17 cellular contexts compared by ENCODE assay signal in genomic region chr16:53905028-53905427, GRCh38.
DNase-seq lines count a peak whose midpoint lies in the region; ATAC-seq and TF ChIP-seq lines count a peak whose summit lies in the region.
"Had no signal": no experiment of that assay in that cellular context is flagged by ENCODE, and none has a peak within 500 bp of the region (broad histone marks: within the 10 kb centered on the region; RNA-seq: fewer than 3 reads in every experiment).

No MANE protein-coding gene starts in this region.

- peaks cover 6% of the 10 kb centered on the region for H4K20me1 ChIP-seq in smooth muscle cell (ENCODE audit: low read depth)

- H2AFZ ChIP-seq in smooth muscle cell (ENCODE audit: low read depth) = no peak overlapping the region

- no peak for TF ChIP-seq CTCF in smooth muscle cell (IDR thresholded peaks at IDR 0.05; ENCODE audit: borderline replicate concordance, insufficient read depth, poor library complexity, severe bottlenecking)
- no peak for TF ChIP-seq CTCF in BE2C (IDR thresholded peaks at IDR 0.05; ENCODE audit: low read depth, low read length)
- no peak for TF ChIP-seq CTCF in chondrocyte (IDR thresholded peaks at IDR 0.05)

- no peak overlapping the region for H3K9ac ChIP-seq in smooth muscle cell (ENCODE audit: low read depth)
- H3K9ac ChIP-seq: KMS-11 had no signal

- DNase-seq in activated naive CD8-positive, alpha-beta T cell treated with anti-CD3 and anti-CD28 coated beads, Interleukin-2, amount 10 ng/mL, durations not matched to agents 7 days and 5 days = no peak
- no peak for DNase-seq in activated naive CD8-positive, alpha-beta T cell treated with anti-CD3 and anti-CD28 coated beads, Interleukin-2, amount 50 U/mL, for 24 hours
- peak; percentile 59 for DNase-seq in Jurkat, Clone E6-1 (ENCODE audit: low read depth, low spot score)
- DNase-seq in T-helper 17 cell (no peak), smooth muscle cell (lab: John Stamatoyannopoulos, UW; ENCODE audit: unreplicated experiment) (no peak), BE2C (no peak), chondrocyte (ENCODE audit: low spot score) (no peak)
- DNase-seq: ACHN; H9; MG63; NCI-H1048; NCI-H1436 treated with DMSO at 0.1 percent for 48 hours; NCI-H2029; NK-92 treated with Interleukin-12 subunit alpha and Interleukin-12 subunit beta, amount 100 ng/mL, for 24 hours had no signal

- H3K4me1 ChIP-seq in smooth muscle cell (ENCODE audit: low read depth) = no peaks in the 10 kb centered on the region
- peaks cover 4% of the 10 kb centered on the region; the same call in 1 of the 2 replicates for H3K4me1 ChIP-seq in BE2C

- no peak overlapping the region for H3K4me3 ChIP-seq in Jurkat, Clone E6-1 (ENCODE audit: low read length)
- no peak overlapping the region for H3K4me3 ChIP-seq in smooth muscle cell
- H3K4me3 ChIP-seq in BE2C (ENCODE audit: low read depth, low read length) = no peak overlapping the region
- H3K4me3 ChIP-seq: MG63 had no signal

- POLR2A ChIA-PET in activated naive CD8-positive, alpha-beta T cell treated with anti-CD3 and anti-CD28 coated beads, Interleukin-2, amount 10 ng/mL, durations not matched to agents 7 days and 5 days (lab: Charles Lee) = no interaction called here

- H3K36me3 Mint-ChIP-seq in activated naive CD8-positive, alpha-beta T cell treated with anti-CD3 and anti-CD28 coated beads, Interleukin-2, amount 10 ng/mL, durations not matched to agents 7 days and 5 days = peaks cover 15% of the 10 kb centered on the region
- H3K36me3 Mint-ChIP-seq in activated naive CD8-positive, alpha-beta T cell treated with anti-CD3 and anti-CD28 coated beads, Interleukin-2, amount 50 U/mL, for 24 hours (ENCODE audit: low read depth) = peaks cover 9% of the 10 kb centered on the region
- H3K36me3 Mint-ChIP-seq in T-helper 17 cell (ENCODE audit: low read depth) (peaks cover 19% of the 10 kb centered on the region), chondrocyte (ENCODE audit: low read depth) (peaks cover 4% of the 10 kb centered on the region)

- H3K9me3 ChIP-seq in T-helper 17 cell (ENCODE audit: control insufficient read depth, low read length, poor library complexity, severe bottlenecking) (no peaks in the 10 kb centered on the region), smooth muscle cell (replicated peaks; ENCODE audit: low read depth) (no peaks in the 10 kb centered on the region), BE2C (no peaks in the 10 kb centered on the region)
- H3K9me3 ChIP-seq: MG63 had no signal

- H3K27ac ChIP-seq in smooth muscle cell (ENCODE audit: low read depth) = no peak overlapping the region
- H3K27ac ChIP-seq: KMS-11 had no signal

- H3K27me3 ChIP-seq in smooth muscle cell (ENCODE audit: low read depth) = no peaks in the 10 kb centered on the region
- no peaks in the 10 kb centered on the region for H3K27me3 ChIP-seq in BE2C
- H3K27me3 ChIP-seq: MG63 had no signal

- peaks cover 17% of the 10 kb centered on the region for H3K4me1 Mint-ChIP-seq in activated naive CD8-positive, alpha-beta T cell treated with anti-CD3 and anti-CD28 coated beads, Interleukin-2, amount 10 ng/mL, durations not matched to agents 7 days and 5 days
- H3K4me1 Mint-ChIP-seq in activated naive CD8-positive, alpha-beta T cell treated with anti-CD3 and anti-CD28 coated beads, Interleukin-2, amount 50 U/mL, for 24 hours = peaks cover 6% of the 10 kb centered on the region
- H3K4me1 Mint-ChIP-seq in T-helper 17 cell = peaks cover 12% of the 10 kb centered on the region
- H3K4me1 Mint-ChIP-seq in chondrocyte (ENCODE audit: low read depth) = peaks cover 6% of the 10 kb centered on the region
- H3K4me1 Mint-ChIP-seq: CD14-positive monocyte, H9 had no signal

- peaks cover 2% of the 10 kb centered on the region for H3K9me3 Mint-ChIP-seq in activated naive CD8-positive, alpha-beta T cell treated with anti-CD3 and anti-CD28 coated beads, Interleukin-2, amount 10 ng/mL, durations not matched to agents 7 days and 5 days
- no peaks in the 10 kb centered on the region for H3K9me3 Mint-ChIP-seq in activated naive CD8-positive, alpha-beta T cell treated with anti-CD3 and anti-CD28 coated beads, Interleukin-2, amount 50 U/mL, for 24 hours
- H3K9me3 Mint-ChIP-seq in chondrocyte (ENCODE audit: low read depth) = no peaks in the 10 kb centered on the region
- H3K9me3 Mint-ChIP-seq: CD14-positive monocyte, H9 had no signal

- no peaks in the 10 kb centered on the region for H3K79me2 ChIP-seq in smooth muscle cell (ENCODE audit: low read depth)

- H3F3A ChIP-seq in smooth muscle cell (ENCODE audit: low read depth) = no peaks in the 10 kb centered on the region

- no peak overlapping the region for H3K27ac Mint-ChIP-seq in activated naive CD8-positive, alpha-beta T cell treated with anti-CD3 and anti-CD28 coated beads, Interleukin-2, amount 10 ng/mL, durations not matched to agents 7 days and 5 days
- no peak overlapping the region for H3K27ac Mint-ChIP-seq in activated naive CD8-positive, alpha-beta T cell treated with anti-CD3 and anti-CD28 coated beads, Interleukin-2, amount 50 U/mL, for 24 hours
- H3K27ac Mint-ChIP-seq in T-helper 17 cell (peak overlapping the region; percentile 29), chondrocyte (ENCODE audit: unreplicated experiment) (no peak overlapping the region)

- peak; percentile 50 for ATAC-seq in activated naive CD8-positive, alpha-beta T cell treated with anti-CD3 and anti-CD28 coated beads, Interleukin-2, amount 10 ng/mL, durations not matched to agents 7 days and 5 days (ENCODE audit: low read depth)
- ATAC-seq in activated naive CD8-positive, alpha-beta T cell treated with anti-CD3 and anti-CD28 coated beads, Interleukin-2, amount 50 U/mL, for 24 hours = no peak
- no peak for ATAC-seq in T-helper 17 cell
- ATAC-seq: Right ventricle myocardium inferior had no signal

- no peaks in the 10 kb centered on the region for H3K27me3 Mint-ChIP-seq in activated naive CD8-positive, alpha-beta T cell treated with anti-CD3 and anti-CD28 coated beads, Interleukin-2, amount 10 ng/mL, durations not matched to agents 7 days and 5 days
- H3K27me3 Mint-ChIP-seq in activated naive CD8-positive, alpha-beta T cell treated with anti-CD3 and anti-CD28 coated beads, Interleukin-2, amount 50 U/mL, for 24 hours = no peaks in the 10 kb centered on the region
- H3K27me3 Mint-ChIP-seq in T-helper 17 cell (no peaks in the 10 kb centered on the region), chondrocyte (ENCODE audit: low read depth) (no peaks in the 10 kb centered on the region)

- H3K36me3 ChIP-seq in smooth muscle cell (ENCODE audit: low read depth) = no peaks in the 10 kb centered on the region
- H3K36me3 ChIP-seq in BE2C = no peaks in the 10 kb centered on the region; the same call in 1 of the 2 replicates

- H3K4me3 Mint-ChIP-seq in activated naive CD8-positive, alpha-beta T cell treated with anti-CD3 and anti-CD28 coated beads, Interleukin-2, amount 10 ng/mL, durations not matched to agents 7 days and 5 days = no peak overlapping the region
- no peak overlapping the region for H3K4me3 Mint-ChIP-seq in activated naive CD8-positive, alpha-beta T cell treated with anti-CD3 and anti-CD28 coated beads, Interleukin-2, amount 50 U/mL, for 24 hours
- H3K4me3 Mint-ChIP-seq in T-helper 17 cell = no peak overlapping the region
- H3K4me3 Mint-ChIP-seq in chondrocyte (ENCODE audit: unreplicated experiment) = no peak overlapping the region
- H3K4me3 Mint-ChIP-seq: CD14-positive monocyte, H9 had no signal

- H3K4me2 ChIP-seq in smooth muscle cell = peak overlapping the region; percentile 17
- H3K4me2 ChIP-seq: KMS-11 had no signal
